ENCODE assay signal across 3 cellular contexts in the genomic region with DNA sequence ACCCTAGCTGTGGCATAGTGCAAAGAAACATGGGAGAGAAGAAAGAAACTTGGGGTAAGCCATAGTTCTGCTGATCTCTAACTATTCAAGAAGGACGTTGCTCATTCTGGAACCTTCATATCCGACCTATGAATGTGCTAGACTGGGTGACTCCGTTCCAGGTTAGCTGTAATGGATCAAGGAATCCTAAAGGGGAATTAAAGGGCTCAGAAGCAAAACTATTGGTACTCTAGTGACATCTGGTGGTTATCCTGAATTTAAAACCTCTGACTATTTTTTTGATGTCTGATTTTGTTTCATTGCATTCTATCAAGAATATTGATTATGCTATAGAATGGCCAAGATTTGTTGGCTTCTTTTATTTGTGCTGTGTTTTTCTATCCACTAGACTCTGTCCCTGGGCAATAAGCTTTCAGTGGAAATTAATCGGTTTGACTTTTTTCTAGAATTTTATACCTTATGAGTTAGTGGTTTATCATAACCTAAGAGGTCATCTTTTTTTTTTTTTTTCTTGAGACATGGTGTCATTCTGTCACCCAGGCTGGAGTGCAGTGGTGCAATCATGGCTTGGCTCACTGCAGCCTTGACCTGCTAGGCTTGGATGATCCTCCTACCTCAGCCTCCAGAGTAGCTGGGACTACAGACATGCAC.
TF ChIP-seq lines count a peak whose summit lies in the region.

No MANE protein-coding gene starts in this region.

TF ChIP-seq in HEK293T, 16 proteins besides CTCF, POLR2A, EP300 and RAD21 (continued from another document):
- TF ChIP-seq NFRKB (IDR thresholded peaks at IDR 0.05) (no peak), FOXA1 (IDR thresholded peaks at IDR 0.05) (no peak), ZNF384 (IDR thresholded peaks at IDR 0.05) (no peak), TARDBP (IDR thresholded peaks at IDR 0.05) (no peak), FOXM1 (IDR thresholded peaks at IDR 0.05; ENCODE audit: borderline replicate concordance) (no peak), HDGF (IDR thresholded peaks at IDR 0.05; ENCODE audit: borderline replicate concordance) (no peak), BHLHE40 (IDR thresholded peaks at IDR 0.05; ENCODE audit: borderline replicate concordance) (no peak)
- TF ChIP-seq, protein P1, sequence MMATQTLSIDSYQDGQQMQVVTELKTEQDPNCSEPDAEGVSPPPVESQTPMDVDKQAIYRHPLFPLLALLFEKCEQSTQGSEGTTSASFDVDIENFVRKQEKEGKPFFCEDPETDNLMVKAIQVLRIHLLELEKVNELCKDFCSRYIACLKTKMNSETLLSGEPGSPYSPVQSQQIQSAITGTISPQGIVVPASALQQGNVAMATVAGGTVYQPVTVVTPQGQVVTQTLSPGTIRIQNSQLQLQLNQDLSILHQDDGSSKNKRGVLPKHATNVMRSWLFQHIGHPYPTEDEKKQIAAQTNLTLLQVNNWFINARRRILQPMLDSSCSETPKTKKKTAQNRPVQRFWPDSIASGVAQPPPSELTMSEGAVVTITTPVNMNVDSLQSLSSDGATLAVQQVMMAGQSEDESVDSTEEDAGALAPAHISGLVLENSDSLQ (IDR thresholded peaks at IDR 0.05): no peak

TF ChIP-seq in endothelial cell of umbilical vein, 7 proteins besides CTCF, POLR2A, EP300 and RAD21 (continued from another document):
- no peak for TF ChIP-seq MYC (IDR thresholded peaks at IDR 0.05; ENCODE audit: low read depth, low read length)
- no peak for TF ChIP-seq GATA2 (IDR thresholded peaks at IDR 0.05; ENCODE audit: insufficient read depth, insufficient read length, low read depth, low read length)
- no peak for TF ChIP-seq JUN (IDR thresholded peaks at IDR 0.05; ENCODE audit: borderline replicate concordance, insufficient read depth, insufficient read length, low read depth)
- TF ChIP-seq, protein P2, sequence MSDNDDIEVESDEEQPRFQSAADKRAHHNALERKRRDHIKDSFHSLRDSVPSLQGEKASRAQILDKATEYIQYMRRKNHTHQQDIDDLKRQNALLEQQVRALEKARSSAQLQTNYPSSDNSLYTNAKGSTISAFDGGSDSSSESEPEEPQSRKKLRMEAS (IDR thresholded peaks at IDR 0.05; ENCODE audit: insufficient read depth, insufficient read length): no peak
- TF ChIP-seq FOS (IDR thresholded peaks at IDR 0.05; ENCODE audit: borderline replicate concordance, insufficient read depth, low read length): no peak
- TF ChIP-seq POLR2AphosphoS5 (IDR thresholded peaks at IDR 0.05; ENCODE audit: insufficient read depth, low read depth, low read length): no peak
TF ChIP-seq in endothelial cell of umbilical vein: peak in this region for 0.

TF ChIP-seq in neural cell, 6 proteins besides CTCF, POLR2A, EP300 and RAD21 (continued from another document):
- TF ChIP-seq EZH2 (IDR thresholded peaks at IDR 0.05; ENCODE audit: borderline replicate concordance, insufficient read depth, low read length, poor library complexity, severe bottlenecking) (no peak), MXI1 (conservative IDR thresholded peaks at IDR 0.05; ENCODE audit: poor library complexity, severe bottlenecking) (no peak)
TF ChIP-seq in neural cell: peak in this region for 1.
